In the genomic region with DNA sequence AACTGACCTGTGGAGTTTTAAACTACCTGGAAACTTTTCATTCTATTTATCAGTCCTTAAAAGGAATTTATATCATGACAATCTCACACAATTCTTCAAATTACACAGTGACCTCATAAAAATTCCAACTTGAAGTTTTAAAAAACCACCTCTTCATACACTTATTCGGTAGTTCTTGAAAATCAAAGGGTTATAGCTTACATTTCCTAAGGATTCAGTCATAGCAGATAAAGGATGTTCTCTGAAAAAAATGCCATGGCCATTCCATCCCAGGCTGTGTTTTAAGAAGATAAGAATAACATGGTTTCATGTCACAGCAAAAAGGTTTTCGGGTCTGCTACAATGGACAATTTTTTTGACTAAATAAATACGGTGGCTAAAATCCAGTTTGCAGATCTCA, we compare ENCODE assay signal across 17 cellular contexts. TPM values are rescaled to one million over a fixed set of nuclear protein-coding genes. Genes with fewer than 3 reads are reported as not detected.
A peak's percentile ranks its signal among the peaks of the same experiment; 100 is the strongest.
DNase-seq lines count a peak whose midpoint lies in the region; ATAC-seq, FAIRE-seq and TF ChIP-seq lines count a peak whose summit lies in the region.
"Had no signal": no experiment of that assay in that cellular context is flagged by ENCODE, and none has a peak within 500 bp of the region (broad histone marks: within the 10 kb centered on the region; RNA-seq: fewer than 3 reads in every experiment).

No MANE protein-coding gene starts in this region.

- H3K9me3 ChIP-seq in astrocyte (ENCODE audit: insufficient read depth, low read depth, low read length) (no peaks in the 10 kb centered on the region), smooth muscle cell (replicated peaks; ENCODE audit: low read depth) (no peaks in the 10 kb centered on the region)

- no peaks in the 10 kb centered on the region for H3K9me3 Mint-ChIP-seq in astrocyte (ENCODE audit: unreplicated experiment)
- H3K9me3 Mint-ChIP-seq: H9 had no signal

- H3K4me1 ChIP-seq in astrocyte (ENCODE audit: insufficient read depth, low read length) (peaks cover 10% of the 10 kb centered on the region), smooth muscle cell (ENCODE audit: low read depth) (no peaks in the 10 kb centered on the region)

- no peak overlapping the region for H3K4me3 ChIP-seq in astrocyte (ENCODE audit: insufficient read depth, low read depth, low read length)
- H3K4me3 ChIP-seq in smooth muscle cell, result no peak overlapping the region

- 49% methylated on average over 3 of the region's 3 CpGs for WGBS in smooth muscle cell (ENCODE audit: low lambda C conversion rate)

- no peak overlapping the region for H3K4me3 Mint-ChIP-seq in astrocyte (ENCODE audit: unreplicated experiment)
- H3K4me3 Mint-ChIP-seq: H9 had no signal

- ATAC-seq in HG03565 (IDR thresholded peaks at IDR 0.05; ENCODE audit: unreplicated experiment), result no peak

- FAIRE-seq in astrocyte (lab: Jason Lieb, UNC), result peak; percentile 45
- FAIRE-seq: G401.6, HTR-8/SVneo, RCC 7860 had no signal

- peaks cover 2% of the 10 kb centered on the region for H4K20me1 ChIP-seq in astrocyte (ENCODE audit: insufficient read depth, low read length)
- H4K20me1 ChIP-seq in smooth muscle cell (ENCODE audit: low read depth), result no peaks in the 10 kb centered on the region

- DNase-seq in EL (peak; percentile 13), astrocyte (ENCODE audit: low read depth) (peak; percentile 63), iris pigment epithelial cell (ENCODE audit: low read depth) (peak; percentile 28), smooth muscle cell (lab: John Stamatoyannopoulos, UW; ENCODE audit: unreplicated experiment) (no peak), NCI-H2196 treated with DMSO at 0.1 percent for 48 hours (lab: John Stamatoyannopoulos, UW; ENCODE audit: unreplicated experiment) (no peak), amniotic stem cell (lab: John Stamatoyannopoulos, UW) (no peak)
- DNase-seq: C1 segment of cervical spinal cord; DMS79 treated with DMSO at 0.1 percent for 48 hours; H9; NCI-H1092 treated with DMSO at 0.1 percent for 48 hours; NCI-H2081; NK-92 treated with Interleukin-12 subunit alpha and Interleukin-12 subunit beta, amount 100 ng/mL, for 24 hours; Right ventricle myocardium superior had no signal

- peak overlapping the region; percentile 50 for H3K27ac ChIP-seq in astrocyte (ENCODE audit: low read depth, low read length)
- H3K27ac ChIP-seq in smooth muscle cell (ENCODE audit: low read depth), result peak overlapping the region; percentile 22

- peaks cover 31% of the 10 kb centered on the region for H3K36me3 ChIP-seq in astrocyte (ENCODE audit: insufficient read depth, low read length)
- peaks cover 12% of the 10 kb centered on the region for H3K36me3 ChIP-seq in smooth muscle cell (ENCODE audit: low read depth)

- peaks cover 8% of the 10 kb centered on the region for H3K79me2 ChIP-seq in astrocyte (ENCODE audit: insufficient read depth, low read length)
- no peaks in the 10 kb centered on the region for H3K79me2 ChIP-seq in smooth muscle cell (ENCODE audit: low read depth)

- H3K36me3 Mint-ChIP-seq in astrocyte (ENCODE audit: low read depth, unreplicated experiment), result no peaks in the 10 kb centered on the region

- no peaks in the 10 kb centered on the region for H3F3A ChIP-seq in smooth muscle cell (ENCODE audit: low read depth)

- H2AFZ ChIP-seq in astrocyte (ENCODE audit: low read depth, low read length), result no peak overlapping the region
- H2AFZ ChIP-seq in smooth muscle cell (ENCODE audit: low read depth), result no peak overlapping the region

- H3K27ac Mint-ChIP-seq in astrocyte (ENCODE audit: unreplicated experiment), result peak overlapping the region; percentile 31
- H3K27ac Mint-ChIP-seq: H9 had no signal

- H3K4me1 Mint-ChIP-seq in astrocyte (ENCODE audit: low read depth, unreplicated experiment), result peaks cover 8% of the 10 kb centered on the region

- H3K4me2 ChIP-seq in astrocyte (ENCODE audit: low read length) (peak overlapping the region; percentile 9), smooth muscle cell (peak overlapping the region; percentile 29)

- H3K9ac ChIP-seq in astrocyte (ENCODE audit: low read length) (no peak overlapping the region), smooth muscle cell (ENCODE audit: low read depth) (no peak overlapping the region)

- H3K27me3 ChIP-seq in astrocyte (ENCODE audit: insufficient read depth, low read length) (no peaks in the 10 kb centered on the region), smooth muscle cell (ENCODE audit: low read depth) (no peaks in the 10 kb centered on the region)

- TF ChIP-seq CTCF in astrocyte (IDR thresholded peaks at IDR 0.05; ENCODE audit: insufficient read depth, low read depth, low read length) (no peak), smooth muscle cell (IDR thresholded peaks at IDR 0.05; ENCODE audit: borderline replicate concordance, insufficient read depth, poor library complexity, severe bottlenecking) (no peak)

- H3K27me3 Mint-ChIP-seq in astrocyte (ENCODE audit: low read depth, unreplicated experiment), result no peaks in the 10 kb centered on the region

RNA-seq across cellular contexts. Expression of a gene that starts 41.2 kb away (rescaled TPM):
- total RNA-seq in astrocyte (45.0 and 48.7 TPM in 2 replicates), smooth muscle cell (73.7 and 77.6 TPM in 2 replicates)
- polyA plus RNA-seq in smooth muscle cell, result 26.5 and 38.3 TPM in 2 replicates

Comparison
In these comparisons a context has a peak if more than half of its experiments do, and no peak if none do; other contexts are left out.
1. DNase-seq: peak in EL (single experiment), astrocyte (single experiment) and iris pigment epithelial cell (single experiment); none in smooth muscle cell (single experiment), NCI-H2196 treated with DMSO at 0.1 percent for 48 hours (single experiment) and amniotic stem cell (single experiment).